Comparison of ENCODE assay signal across 8 cellular contexts in the genomic region with DNA sequence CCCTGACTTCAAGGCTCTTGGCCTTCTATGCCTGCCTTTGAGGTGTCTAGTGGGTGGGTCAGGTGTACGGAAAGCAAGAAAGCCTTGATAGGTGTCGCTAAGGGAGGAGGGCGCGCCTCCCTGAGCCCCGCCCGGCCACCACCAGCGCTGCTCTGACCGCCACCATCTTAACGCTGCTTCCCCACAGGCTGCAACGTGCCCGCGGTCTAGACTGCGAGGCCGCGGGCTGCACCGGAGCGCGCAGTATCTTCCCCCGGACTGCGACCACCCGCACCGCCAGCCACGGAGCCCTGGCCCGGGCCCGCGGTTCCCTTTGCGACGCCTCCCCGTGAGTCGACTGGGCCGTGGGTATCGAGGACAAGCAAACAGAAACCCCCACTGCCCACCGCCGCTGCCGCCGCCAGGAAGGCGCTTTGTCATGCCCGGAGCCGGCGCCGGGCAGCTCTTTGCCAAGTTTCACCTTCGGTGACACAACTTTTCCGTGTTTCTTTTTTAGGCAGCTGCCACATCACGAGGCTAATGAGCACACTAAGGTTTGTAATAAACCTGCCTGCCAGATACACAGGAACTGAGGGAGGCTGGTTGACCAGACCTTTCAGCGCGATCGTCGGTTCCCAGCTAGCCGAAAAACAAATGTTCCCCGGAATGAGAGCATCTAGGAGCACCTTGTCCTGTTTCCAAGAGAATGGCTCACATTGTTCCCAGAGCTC.
A peak's percentile ranks its signal among the peaks of the same experiment; 100 is the strongest.
DNase-seq lines count a peak whose midpoint lies in the region; ATAC-seq, FAIRE-seq and TF ChIP-seq lines count a peak whose summit lies in the region.

No MANE protein-coding gene starts in this region.

- no peak for FAIRE-seq in H1 (lab: Jason Lieb, UNC)

- no peak overlapping the region for H4K91ac ChIP-seq in H1 (replicated peaks; ENCODE audit: insufficient read length, low read length)

- no peak overlapping the region for H2BK120ac ChIP-seq in H1 (replicated peaks; ENCODE audit: low read depth, low read length)

- H3K4me1 ChIP-seq in ACC112 (ENCODE audit: control insufficient read depth, insufficient read depth, low read length, unreplicated experiment) (no peaks in the 10 kb centered on the region), H1 (replicated peaks in 1 of 4; ENCODE audit: control insufficient read depth in 3 of 4, insufficient read depth in 4 of 4, low read length in 3 of 4) (peaks cover 0 to 5% (median under 1%) of the 10 kb centered on the region in 4 experiments; a peak in 2 of 7 replicates), muscle layer of colon (ENCODE audit: insufficient read depth, low read length) (no peaks in the 10 kb centered on the region)

- H2BK12ac ChIP-seq in H1 (ENCODE audit: low read depth, low read length): no peak overlapping the region

- no peak overlapping the region for H2BK20ac ChIP-seq in H1 (ENCODE audit: low read length)

- no peak overlapping the region for H2BK15ac ChIP-seq in H1 (ENCODE audit: low read length)

- no peak for TF ChIP-seq POLR2A in H1 (IDR thresholded peaks at IDR 0.05; ENCODE audit: control extremely low read depth in 1 of 2, low read depth in 2 of 2, low read length in 2 of 2)

- no peak overlapping the region for H3K27ac ChIP-seq in ACC112 (ENCODE audit: low read depth, low read length)
- H3K27ac ChIP-seq in H1 (ENCODE audit: low read depth, low read length): no peak overlapping the region
- no peak overlapping the region for H3K27ac ChIP-seq in muscle layer of colon (ENCODE audit: low read depth, low read length)

- H3K14ac ChIP-seq in H1 (ENCODE audit: insufficient read length): no peak overlapping the region

- H3K4me3 ChIP-seq in ACC112 (ENCODE audit: low read depth, low read length): peak overlapping the region; percentile 57; the same call in 1 of the 2 replicates
- H3K4me3 ChIP-seq in H1 (ENCODE audit: extremely low read depth in 1 of 4, insufficient read depth in 2 of 4, low read depth in 3 of 4, low read length in 4 of 4): peak overlapping the region in 3 of 4 experiments; percentile 19 to 59 (median 34); a peak in 7 of 8 replicates
- peak overlapping the region; percentile 5 to 24 for H3K4me3 ChIP-seq in muscle layer of colon (ENCODE audit: low read depth in 1 of 2, low read length in 2 of 2)

- H3K9ac ChIP-seq in H1 (replicated peaks in 1 of 4; ENCODE audit: extremely low read depth in 1 of 4, low read depth in 3 of 4, low read length in 3 of 4) (no peak overlapping the region), muscle layer of colon (ENCODE audit: low read length) (no peak overlapping the region)

- no peak overlapping the region; the same call in 1 of the 2 replicates for H3K18ac ChIP-seq in H1 (ENCODE audit: extremely low read depth, low read length)

- H3K36me3 ChIP-seq in ACC112 (ENCODE audit: insufficient read depth, low read length) (no peaks in the 10 kb centered on the region), H1 (ENCODE audit: control insufficient read depth in 2 of 4, insufficient read depth in 4 of 4, low read length in 3 of 4) (no peaks in the 10 kb centered on the region), muscle layer of colon (ENCODE audit: insufficient read depth, low read length) (no peaks in the 10 kb centered on the region)

- no peak overlapping the region for H3K23ac ChIP-seq in H1 (ENCODE audit: insufficient read length)

- TF ChIP-seq CTCF in H1 (IDR thresholded peaks at IDR 0.05; ENCODE audit: control extremely low read depth in 1 of 3, insufficient read depth in 1 of 3, low read depth in 1 of 3, low read length in 3 of 3): no peak

- no peak overlapping the region for H4K5ac ChIP-seq in H1 (ENCODE audit: insufficient read length, low read depth, low read length)

- peaks cover 0 to 9% of the 10 kb centered on the region in 2 experiments for H4K20me1 ChIP-seq in H1 (replicated peaks in 1 of 2; ENCODE audit: control insufficient read depth in 1 of 2, insufficient read depth in 2 of 2, low read length in 2 of 2)

- no peak overlapping the region for H2BK5ac ChIP-seq in H1 (ENCODE audit: low read depth, low read length)

- H3K4ac ChIP-seq in H1 (replicated peaks; ENCODE audit: insufficient read length, low read depth, low read length): no peak overlapping the region

- no peak overlapping the region for H3K56ac ChIP-seq in H1 (replicated peaks; ENCODE audit: insufficient read length, low read depth, low read length)

- H3K79me2 ChIP-seq in ACC112 (ENCODE audit: control insufficient read depth, insufficient read depth, low read length, unreplicated experiment) (no peaks in the 10 kb centered on the region), H1 (ENCODE audit: control insufficient read depth in 1 of 2, insufficient read depth in 2 of 2, low read length in 2 of 2) (no peaks in the 10 kb centered on the region)

- H3K79me1 ChIP-seq in H1 (ENCODE audit: low read depth, low read length): no peaks in the 10 kb centered on the region

- H3K9me3 ChIP-seq in H1 (ENCODE audit: insufficient read depth in 2 of 2, low read depth in 1 of 2, low read length in 1 of 2): no peaks in the 10 kb centered on the region
- no peaks in the 10 kb centered on the region for H3K9me3 ChIP-seq in muscle layer of colon (ENCODE audit: low read length)

- H3K23me2 ChIP-seq in H1 (ENCODE audit: low read depth, low read length): 0 out of 2 replicates have a peak, but pooled peaks cover 2% of the 10 kb centered on the region

- H4K8ac ChIP-seq in H1 (ENCODE audit: extremely low read depth, insufficient read depth, low read length): peak overlapping the region; percentile 51; the same call in 1 of the 2 replicates

- ATAC-seq in HG03521 (IDR thresholded peaks at IDR 0.05; ENCODE audit: unreplicated experiment) (peak; percentile 72), GM18870 (IDR thresholded peaks at IDR 0.05; ENCODE audit: unreplicated experiment) (no peak)

- no peak for TF ChIP-seq EP300 in H1 (IDR thresholded peaks at IDR 0.05; ENCODE audit: borderline replicate concordance in 1 of 2, low read depth in 2 of 2, low read length in 2 of 2)

- no peak for TF ChIP-seq RAD21 in H1 (IDR thresholded peaks at IDR 0.05 in 1 of 2, conservative IDR thresholded peaks at IDR 0.05 in 1 of 2; ENCODE audit: low read depth in 2 of 2, low read length in 2 of 2)

- DNase-seq in H1 (ENCODE audit: low read depth in 1 of 2, low spot score in 2 of 2): no peak
- no peak for DNase-seq in HT-29 (ENCODE audit: low spot score)
- no peak for DNase-seq in C1 segment of cervical spinal cord (lab: John Stamatoyannopoulos, UW)
- no peak for DNase-seq in NK-92 treated with Interleukin-12 subunit alpha and Interleukin-12 subunit beta, amount 100 ng/mL, for 24 hours (lab: John Stamatoyannopoulos, UW)

- peak overlapping the region; percentile 64 to 83 for H3K4me2 ChIP-seq in H1 (ENCODE audit: insufficient read depth in 1 of 2, low read depth in 2 of 2, low read length in 2 of 2)

- H3K27me3 ChIP-seq in ACC112 (ENCODE audit: insufficient read depth, low read length) (peaks cover 10% of the 10 kb centered on the region; the same call in 1 of the 2 replicates), H1 (replicated peaks in 1 of 4; ENCODE audit: control insufficient read depth in 3 of 4, extremely low read depth in 1 of 4, insufficient read depth in 3 of 4, low read length in 3 of 4) (peaks cover 38 to 90% (median 70%) of the 10 kb centered on the region in 4 experiments), muscle layer of colon (ENCODE audit: control insufficient read depth in 1 of 2, insufficient read depth in 2 of 2, low read length in 2 of 2) (peaks cover 0 to 17% of the 10 kb centered on the region in 2 donors)

- no peak overlapping the region for H2AK5ac ChIP-seq in H1 (ENCODE audit: low read depth, low read length)

- no peak overlapping the region for H2AFZ ChIP-seq in ACC112 (ENCODE audit: low read length, unreplicated experiment)
- H2AFZ ChIP-seq in H1 (ENCODE audit: low read length): no peak overlapping the region

- WGBS in H1 (ENCODE audit: extremely low coverage in 1 of 2, insufficient coverage in 1 of 2, insufficient read length in 1 of 2, insufficient replicate concordance in 2 of 2, low coverage in 1 of 2, low lambda C conversion rate in 2 of 2, missing lambda C conversion rate in 1 of 2), 2 experiments: 5% methylated on average over 23 of the region's 50 CpGs; no CpG with 5 or more reads in 1 of the 2 experiments

- CTCF ChIA-PET in H1 (lab: Charles Lee; ENCODE audit: partially characterized antibody): no interaction called here

- POLR2A ChIA-PET in H1 (lab: Charles Lee; ENCODE audit: partially characterized antibody): interaction anchor here (2.2 kb wide), 1 partner anchor 9 kb away, joined by 9 read pairs; no protein-coding TSS in a partner anchor

TF ChIP-seq in H1, 55 proteins besides CTCF, POLR2A, EP300 and RAD21 (continues in another document):
- TF ChIP-seq EZH2 (IDR thresholded peaks at IDR 0.05; ENCODE audit: low read depth, low read length, severe bottlenecking): peak; percentile 83
- TF ChIP-seq PHF8 (conservative IDR thresholded peaks at IDR 0.05; ENCODE audit: low read depth, low read length): no peak
- TF ChIP-seq YY1 (IDR thresholded peaks at IDR 0.05; ENCODE audit: low read depth, low read length): peak; percentile 46; the same call in 1 of the 2 replicates
- TF ChIP-seq MAX (IDR thresholded peaks at IDR 0.05): peak; percentile 37; the same call in 1 of the 2 replicates
- TF ChIP-seq RNF2 (IDR thresholded peaks at IDR 0.05; ENCODE audit: borderline replicate concordance, low read depth, low read length, missing control alignments, poor library complexity, severe bottlenecking): peak; percentile 69
- TF ChIP-seq CTBP2 (IDR thresholded peaks at IDR 0.05; ENCODE audit: borderline replicate concordance, insufficient read depth, insufficient read length, low read length): no peak
- peak; percentile 24 for TF ChIP-seq KDM4A (IDR thresholded peaks at IDR 0.05; ENCODE audit: low read depth, low read length, severe bottlenecking)
- TF ChIP-seq SUZ12 (IDR thresholded peaks at IDR 0.05; ENCODE audit: low read length): peak; percentile 88
- TF ChIP-seq, protein P1, sequence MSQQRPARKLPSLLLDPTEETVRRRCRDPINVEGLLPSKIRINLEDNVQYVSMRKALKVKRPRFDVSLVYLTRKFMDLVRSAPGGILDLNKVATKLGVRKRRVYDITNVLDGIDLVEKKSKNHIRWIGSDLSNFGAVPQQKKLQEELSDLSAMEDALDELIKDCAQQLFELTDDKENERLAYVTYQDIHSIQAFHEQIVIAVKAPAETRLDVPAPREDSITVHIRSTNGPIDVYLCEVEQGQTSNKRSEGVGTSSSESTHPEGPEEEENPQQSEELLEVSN (IDR thresholded peaks at IDR 0.05): peak; percentile 38; the same call in 1 of the 2 replicates
